10 cellular contexts compared by ENCODE assay signal in the genomic region with DNA sequence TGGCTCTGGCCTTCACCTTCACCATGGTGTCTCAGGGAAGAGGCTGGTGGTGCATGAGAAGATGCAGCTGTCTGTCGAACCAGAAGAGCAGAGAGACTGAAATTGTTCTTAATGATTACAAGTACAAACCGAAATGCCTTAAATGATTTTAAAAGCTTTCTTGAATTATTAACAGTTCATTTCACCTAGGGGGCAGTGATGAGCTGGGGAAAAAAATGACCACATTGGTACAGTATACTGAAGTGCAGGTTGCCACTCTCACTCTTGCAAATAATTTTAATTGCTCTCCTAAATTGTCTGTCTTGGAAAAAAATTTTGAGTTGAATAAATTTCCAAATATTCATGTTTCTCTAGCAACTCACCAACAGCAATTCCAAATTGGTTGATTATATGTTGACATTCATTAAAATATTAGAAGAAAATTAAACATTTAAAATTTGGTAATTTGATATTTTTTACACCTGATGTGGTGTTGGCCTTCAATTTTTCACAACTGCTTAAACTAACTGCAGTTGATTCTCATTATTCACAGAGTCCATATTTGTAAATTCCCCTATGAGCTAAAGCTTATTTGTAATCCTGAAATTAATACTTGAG.
A peak's percentile ranks its signal among the peaks of the same experiment; 100 is the strongest.
DNase-seq lines count a peak whose midpoint lies in the region; ATAC-seq and TF ChIP-seq lines count a peak whose summit lies in the region.
"Had no signal": no experiment of that assay in that cellular context is flagged by ENCODE, and none has a peak within 500 bp of the region (broad histone marks: within the 10 kb centered on the region; RNA-seq: fewer than 3 reads in every experiment).

No MANE protein-coding gene starts in this region.

- no peak overlapping the region for H3K9ac ChIP-seq in NT2/D1 (ENCODE audit: insufficient read length, low read depth)

- no peaks in the 10 kb centered on the region for H3K36me3 ChIP-seq in A673 (ENCODE audit: insufficient read depth, low read length, poor library complexity, severe bottlenecking)
- H3K36me3 ChIP-seq in NT2/D1 (ENCODE audit: insufficient read depth, insufficient read length, low read length): no peaks in the 10 kb centered on the region
- no peaks in the 10 kb centered on the region for H3K36me3 ChIP-seq in gastroesophageal sphincter
- H3K36me3 ChIP-seq: pancreas had no signal

- DNase-seq in A673 (ENCODE audit: low spot score) (peak; percentile 15), NT2/D1 (ENCODE audit: low read depth, low spot score) (peak; percentile 18), epithelial cell of esophagus (ENCODE audit: low read depth) (peak; percentile 35), hepatic stellate cell (ENCODE audit: low spot score) (no peak)
- no peak for DNase-seq in effector CD8-positive, alpha-beta T cell (lab: John Stamatoyannopoulos, UW)
- DNase-seq: NK-92 treated with Interleukin-12 subunit alpha and Interleukin-12 subunit beta, amount 100 ng/mL, for 24 hours; pancreas had no signal

- WGBS in gastroesophageal sphincter (ENCODE audit: low coverage in 1 of 2), 2 donors: 62 to 64% methylated on average over 2 of the region's 2 CpGs

- H3K4me1 ChIP-seq in A673 (ENCODE audit: insufficient read depth, low read length, poor library complexity, severe bottlenecking) (no peaks in the 10 kb centered on the region), NT2/D1 (ENCODE audit: insufficient read depth, insufficient read length) (no peaks in the 10 kb centered on the region), gastroesophageal sphincter (no peaks in the 10 kb centered on the region)
- H3K4me1 ChIP-seq: pancreas had no signal

- no peak for TF ChIP-seq POLR2A in gastroesophageal sphincter (IDR thresholded peaks at IDR 0.05)

- ATAC-seq in GM21723 (IDR thresholded peaks at IDR 0.05; ENCODE audit: unreplicated experiment) (peak; percentile 48), HG02610 (IDR thresholded peaks at IDR 0.05; ENCODE audit: unreplicated experiment) (no peak), gastroesophageal sphincter (no peak)

- TF ChIP-seq CTCF in A673 (conservative IDR thresholded peaks at IDR 0.05; ENCODE audit: low read depth, low read length) (0 out of 2 replicates have a peak, but pooled peaks have one; percentile 24), epithelial cell of esophagus (IDR thresholded peaks at IDR 0.05; ENCODE audit: insufficient read depth, low read depth, low read length, missing control alignments) (peak; percentile 2), gastroesophageal sphincter (IDR thresholded peaks at IDR 0.05) (no peak)

- H3K27ac ChIP-seq in A673 (ENCODE audit: low read depth, low read length, poor library complexity, severe bottlenecking): no peak overlapping the region
- H3K27ac ChIP-seq in gastroesophageal sphincter: no peak overlapping the region
- H3K27ac ChIP-seq: pancreas had no signal

- BruUV-seq in A673 (replicated peaks; lab: Mats Ljungman, UMichigan): no TSS peak

- no peak for TF ChIP-seq EP300 in gastroesophageal sphincter (IDR thresholded peaks at IDR 0.05)

- POLR2A ChIA-PET in A673 (lab: Charles Lee; ENCODE audit: low non-redundant PET): no interaction called here

- H3K4me3 ChIP-seq in A673 (ENCODE audit: low read depth, low read length, poor library complexity, severe bottlenecking) (no peak overlapping the region), NT2/D1 (ENCODE audit: insufficient read length, low read depth) (no peak overlapping the region), epithelial cell of esophagus (ENCODE audit: low read length) (no peak overlapping the region), gastroesophageal sphincter (no peak overlapping the region)
- H3K4me3 ChIP-seq: pancreas had no signal

- H3K27me3 ChIP-seq in A673 (replicated peaks; ENCODE audit: insufficient read depth, low read depth, low read length, poor library complexity) (no peaks in the 10 kb centered on the region), NT2/D1 (ENCODE audit: insufficient read depth, insufficient read length) (no peaks in the 10 kb centered on the region), gastroesophageal sphincter (peaks cover 2% of the 10 kb centered on the region)
- H3K27me3 ChIP-seq: pancreas had no signal

- intact Hi-C loops in A673 (cut with micrococcal nuclease; ENCODE audit: unreplicated experiment): no loop called here

- H3K9me3 ChIP-seq in A673 (ENCODE audit: low read depth, low read length, poor library complexity, severe bottlenecking) (peaks cover 4% of the 10 kb centered on the region), NT2/D1 (ENCODE audit: insufficient read depth, low read length) (no peaks in the 10 kb centered on the region), gastroesophageal sphincter (no peaks in the 10 kb centered on the region)
- H3K9me3 ChIP-seq: pancreas had no signal

- CTCF ChIA-PET in A673 (lab: Charles Lee): interaction anchor here (1.0 kb wide), 1 partner anchor 9 kb away, joined by 3 read pairs; no protein-coding TSS in a partner anchor

Comparison
In these comparisons a context has a peak if more than half of its experiments do, and no peak if none do; other contexts are left out.
1. DNase-seq: peak in A673 (single experiment), NT2/D1 (single experiment) and epithelial cell of esophagus (single experiment); none in effector CD8-positive, alpha-beta T cell (single experiment) and hepatic stellate cell (single experiment).
2. CTCF ChIP-seq: peak in A673 (single experiment) and epithelial cell of esophagus (single experiment); none in gastroesophageal sphincter (0 of 4).